Comparison of ENCODE assay signal across 1 cellular context in the genomic region with DNA sequence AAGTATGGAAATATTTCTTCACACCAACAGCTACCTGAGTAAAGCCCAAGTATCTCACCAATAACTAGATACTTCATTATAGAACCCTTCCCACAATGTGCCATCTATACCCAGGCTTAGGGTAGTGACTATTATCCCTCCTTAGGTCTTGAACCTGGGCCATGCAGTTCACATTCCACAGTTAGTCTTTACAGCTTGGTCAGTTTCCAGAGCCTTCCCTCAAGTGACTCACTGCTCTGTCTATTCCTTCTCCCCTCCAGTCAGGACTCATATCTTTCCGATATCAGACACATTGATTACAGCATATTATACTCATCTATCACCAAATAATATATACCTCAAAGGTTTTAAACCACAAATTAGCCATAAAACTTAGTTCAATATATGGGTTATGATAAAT.
TF ChIP-seq lines count a peak whose summit lies in the region.

No MANE protein-coding gene starts in this region.

TF ChIP-seq in GM23338, 12 proteins besides CTCF, POLR2A, EP300 and RAD21 (continued from another document):
- TF ChIP-seq, protein P1, sequence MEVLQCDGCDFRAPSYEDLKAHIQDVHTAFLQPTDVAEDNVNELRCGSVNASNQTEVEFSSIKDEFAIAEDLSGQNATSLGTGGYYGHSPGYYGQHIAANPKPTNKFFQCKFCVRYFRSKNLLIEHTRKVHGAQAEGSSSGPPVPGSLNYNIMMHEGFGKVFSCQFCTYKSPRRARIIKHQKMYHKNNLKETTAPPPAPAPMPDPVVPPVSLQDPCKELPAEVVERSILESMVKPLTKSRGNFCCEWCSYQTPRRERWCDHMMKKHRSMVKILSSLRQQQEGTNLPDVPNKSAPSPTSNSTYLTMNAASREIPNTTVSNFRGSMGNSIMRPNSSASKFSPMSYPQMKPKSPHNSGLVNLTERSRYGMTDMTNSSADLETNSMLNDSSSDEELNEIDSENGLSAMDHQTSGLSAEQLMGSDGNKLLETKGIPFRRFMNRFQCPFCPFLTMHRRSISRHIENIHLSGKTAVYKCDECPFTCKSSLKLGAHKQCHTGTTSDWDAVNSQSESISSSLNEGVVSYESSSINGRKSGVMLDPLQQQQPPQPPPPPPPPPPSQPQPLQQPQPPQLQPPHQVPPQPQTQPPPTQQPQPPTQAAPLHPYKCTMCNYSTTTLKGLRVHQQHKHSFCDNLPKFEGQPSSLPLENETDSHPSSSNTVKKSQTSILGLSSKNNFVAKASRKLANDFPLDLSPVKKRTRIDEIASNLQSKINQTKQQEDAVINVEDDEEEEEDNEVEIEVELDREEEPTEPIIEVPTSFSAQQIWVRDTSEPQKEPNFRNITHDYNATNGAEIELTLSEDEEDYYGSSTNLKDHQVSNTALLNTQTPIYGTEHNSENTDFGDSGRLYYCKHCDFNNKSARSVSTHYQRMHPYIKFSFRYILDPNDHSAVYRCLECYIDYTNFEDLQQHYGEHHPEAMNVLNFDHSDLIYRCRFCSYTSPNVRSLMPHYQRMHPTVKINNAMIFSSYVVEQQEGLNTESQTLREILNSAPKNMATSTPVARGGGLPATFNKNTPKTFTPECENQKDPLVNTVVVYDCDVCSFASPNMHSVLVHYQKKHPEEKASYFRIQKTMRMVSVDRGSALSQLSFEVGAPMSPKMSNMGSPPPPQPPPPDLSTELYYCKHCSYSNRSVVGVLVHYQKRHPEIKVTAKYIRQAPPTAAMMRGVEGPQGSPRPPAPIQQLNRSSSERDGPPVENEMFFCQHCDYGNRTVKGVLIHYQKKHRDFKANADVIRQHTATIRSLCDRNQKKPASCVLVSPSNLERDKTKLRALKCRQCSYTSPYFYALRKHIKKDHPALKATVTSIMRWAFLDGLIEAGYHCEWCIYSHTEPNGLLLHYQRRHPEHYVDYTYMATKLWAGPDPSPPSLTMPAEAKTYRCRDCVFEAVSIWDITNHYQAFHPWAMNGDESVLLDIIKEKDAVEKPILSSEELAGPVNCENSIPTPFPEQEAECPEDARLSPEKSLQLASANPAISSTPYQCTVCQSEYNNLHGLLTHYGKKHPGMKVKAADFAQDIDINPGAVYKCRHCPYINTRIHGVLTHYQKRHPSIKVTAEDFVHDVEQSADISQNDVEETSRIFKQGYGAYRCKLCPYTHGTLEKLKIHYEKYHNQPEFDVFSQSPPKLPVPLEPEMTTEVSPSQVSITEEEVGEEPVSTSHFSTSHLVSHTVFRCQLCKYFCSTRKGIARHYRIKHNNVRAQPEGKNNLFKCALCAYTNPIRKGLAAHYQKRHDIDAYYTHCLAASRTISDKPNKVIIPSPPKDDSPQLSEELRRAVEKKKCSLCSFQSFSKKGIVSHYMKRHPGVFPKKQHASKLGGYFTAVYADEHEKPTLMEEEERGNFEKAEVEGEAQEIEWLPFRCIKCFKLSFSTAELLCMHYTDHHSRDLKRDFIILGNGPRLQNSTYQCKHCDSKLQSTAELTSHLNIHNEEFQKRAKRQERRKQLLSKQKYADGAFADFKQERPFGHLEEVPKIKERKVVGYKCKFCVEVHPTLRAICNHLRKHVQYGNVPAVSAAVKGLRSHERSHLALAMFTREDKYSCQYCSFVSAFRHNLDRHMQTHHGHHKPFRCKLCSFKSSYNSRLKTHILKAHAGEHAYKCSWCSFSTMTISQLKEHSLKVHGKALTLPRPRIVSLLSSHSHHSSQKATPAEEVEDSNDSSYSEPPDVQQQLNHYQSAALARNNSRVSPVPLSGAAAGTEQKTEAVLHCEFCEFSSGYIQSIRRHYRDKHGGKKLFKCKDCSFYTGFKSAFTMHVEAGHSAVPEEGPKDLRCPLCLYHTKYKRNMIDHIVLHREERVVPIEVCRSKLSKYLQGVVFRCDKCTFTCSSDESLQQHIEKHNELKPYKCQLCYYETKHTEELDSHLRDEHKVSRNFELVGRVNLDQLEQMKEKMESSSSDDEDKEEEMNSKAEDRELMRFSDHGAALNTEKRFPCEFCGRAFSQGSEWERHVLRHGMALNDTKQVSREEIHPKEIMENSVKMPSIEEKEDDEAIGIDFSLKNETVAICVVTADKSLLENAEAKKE (CRISPR knock-in tag; IDR thresholded peaks at IDR 0.05), result no peak
